Comparison of ENCODE assay signal across 1 cellular context in genomic region chr15:40928975-40929729, GRCh38.
A peak's percentile ranks its signal among the peaks of the same experiment; 100 is the strongest.
TF ChIP-seq lines count a peak whose summit lies in the region.

Gene DLL4 (plus strand): TSS chr15:40929340. CDS start chr15:40929669, 329 bp downstream.

TF ChIP-seq in HEK293, 187 proteins besides CTCF, POLR2A, EP300 and RAD21 (continued from another document):
- TF ChIP-seq, protein P1, sequence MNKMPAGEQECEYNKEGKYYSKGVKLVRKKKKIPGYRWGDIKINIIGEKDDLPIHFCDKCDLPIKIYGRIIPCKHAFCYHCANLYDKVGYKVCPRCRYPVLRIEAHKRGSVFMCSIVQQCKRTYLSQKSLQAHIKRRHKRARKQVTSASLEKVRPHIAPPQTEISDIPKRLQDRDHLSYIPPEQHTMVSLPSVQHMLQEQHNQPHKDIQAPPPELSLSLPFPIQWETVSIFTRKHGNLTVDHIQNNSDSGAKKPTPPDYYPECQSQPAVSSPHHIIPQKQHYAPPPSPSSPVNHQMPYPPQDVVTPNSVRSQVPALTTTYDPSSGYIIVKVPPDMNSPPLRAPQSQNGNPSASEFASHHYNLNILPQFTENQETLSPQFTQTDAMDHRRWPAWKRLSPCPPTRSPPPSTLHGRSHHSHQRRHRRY (tag by site-specific recombination; IDR thresholded peaks at IDR 0.05): no peak
- peak; percentile 56 for TF ChIP-seq ZNF335 (tag by site-specific recombination; conservative IDR thresholded peaks at IDR 0.05)
- TF ChIP-seq ZSCAN30 (tag by site-specific recombination; IDR thresholded peaks at IDR 0.05): no peak
- TF ChIP-seq EGR2 (tag by site-specific recombination; IDR thresholded peaks at IDR 0.05; ENCODE audit: low read depth): peak; percentile 69; the same call in 1 of the 2 replicates
- TF ChIP-seq, protein P2, sequence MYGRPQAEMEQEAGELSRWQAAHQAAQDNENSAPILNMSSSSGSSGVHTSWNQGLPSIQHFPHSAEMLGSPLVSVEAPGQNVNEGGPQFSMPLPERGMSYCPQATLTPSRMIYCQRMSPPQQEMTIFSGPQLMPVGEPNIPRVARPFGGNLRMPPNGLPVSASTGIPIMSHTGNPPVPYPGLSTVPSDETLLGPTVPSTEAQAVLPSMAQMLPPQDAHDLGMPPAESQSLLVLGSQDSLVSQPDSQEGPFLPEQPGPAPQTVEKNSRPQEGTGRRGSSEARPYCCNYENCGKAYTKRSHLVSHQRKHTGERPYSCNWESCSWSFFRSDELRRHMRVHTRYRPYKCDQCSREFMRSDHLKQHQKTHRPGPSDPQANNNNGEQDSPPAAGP (tag by site-specific recombination; IDR thresholded peaks at IDR 0.05): no peak; the same call in 1 of the 2 replicates
- peak; percentile 71; the same call in 1 of the 2 replicates for TF ChIP-seq ZNF610 (tag by site-specific recombination; IDR thresholded peaks at IDR 0.05; ENCODE audit: borderline replicate concordance)
- no peak for TF ChIP-seq ZNF184 (tag by site-specific recombination; IDR thresholded peaks at IDR 0.05)
